ENCODE assay signal across 29 cellular contexts in genomic region chr12:107477018-107477417, GRCh38.
"Had no signal": no experiment of that assay in that cellular context is flagged by ENCODE, and none has a peak within 500 bp of the region (broad histone marks: within the 10 kb centered on the region; RNA-seq: fewer than 3 reads in every experiment).

No MANE protein-coding gene starts in this region.

- H3K4me3 Mint-ChIP-seq: stimulated activated effector memory CD8-positive, alpha-beta T cell treated with anti-CD3 and anti-CD28 coated beads, Interleukin-12 subunit alpha, Interleukin-12 subunit beta, amount 100 ng/mL, for 72 hours; stimulated activated memory B cell treated with anti-CD40 and anti-IgM and Interleukin-4, amounts not matched to agents 10 μg/mL and 1 μg/mL and 100 μg/mL, for 72 hours; stimulated activated naive B cell treated with anti-CD40 and anti-IgM and Interleukin-4, amounts not matched to agents 10 μg/mL and 1 μg/mL and 100 μg/mL, for 72 hours; stimulated activated naive CD8-positive, alpha-beta T cell treated with anti-CD3 and anti-CD28 coated beads, Interleukin-15, amount 100 ng/mL, for 72 hours; stimulated activated naive CD8-positive, alpha-beta T cell treated with anti-CD3 and anti-CD28 coated beads, Interleukin-15, Interleukin-2, amounts not matched to agents 100 ng/mL and 50 ng/mL, for 24 hours; type B pancreatic cell had no signal

- H3K4me1 ChIP-seq: stomach, testis, tibial artery, tibial nerve, transverse colon, upper lobe of left lung, upper lobe of right lung, uterus, vagina had no signal

- ATAC-seq: stimulated activated effector memory CD8-positive, alpha-beta T cell treated with anti-CD3 and anti-CD28 coated beads, Interleukin-12 subunit alpha, Interleukin-12 subunit beta, amount 100 ng/mL, for 72 hours; stimulated activated memory B cell treated with anti-CD40 and anti-IgM and Interleukin-4, amounts not matched to agents 10 μg/mL and 1 μg/mL and 100 μg/mL, for 72 hours; stimulated activated naive B cell treated with anti-CD40 and anti-IgM and Interleukin-4, amounts not matched to agents 10 μg/mL and 1 μg/mL and 100 μg/mL, for 72 hours; stimulated activated naive CD8-positive, alpha-beta T cell treated with anti-CD3 and anti-CD28 coated beads, Interleukin-15, amount 100 ng/mL, for 72 hours; stimulated activated naive CD8-positive, alpha-beta T cell treated with anti-CD3 and anti-CD28 coated beads, Interleukin-15, Interleukin-2, amounts not matched to agents 100 U/mL and 50 U/mL, for 24 hours; upper lobe of right lung had no signal

- DNase-seq: stimulated activated CD4-positive, alpha-beta T cell treated with anti-CD3 and anti-CD28 coated beads, Interleukin-2, amount 100 ng/mL, for 48 hours; stimulated activated CD4-positive, alpha-beta T cell treated with anti-CD3 and anti-CD28 coated beads, Interleukin-4, amount 100 ng/mL, for 1 hour; stimulated activated CD4-positive, alpha-beta T cell treated with anti-CD3 and anti-CD28 coated beads, Interleukin-4, amount 100 ng/mL, for 24 hours; stimulated activated CD4-positive, alpha-beta T cell treated with anti-CD3 and anti-CD28 coated beads, Interleukin-4, amount 100 ng/mL, for 4 hours; stimulated activated CD8-positive, alpha-beta memory T cell treated with anti-CD3 and anti-CD28 coated beads, Interleukin-4, amount 100 ng/mL, for 48 hours; stimulated activated naive B cell treated with anti-CD40 and anti-IgM and Interleukin-4, amounts not matched to agents 10 μg/mL and 1 μg/mL and 100 μg/mL, for 72 hours; stimulated activated naive CD4-positive, alpha-beta T cell; stimulated activated naive CD4-positive, alpha-beta T cell treated with Interleukin-2 at 50 U/mL for 16 hours; stimulated activated naive CD8-positive, alpha-beta T cell treated with anti-CD3 and anti-CD28 coated beads, Interleukin-15, amount 100 ng/mL, for 72 hours; stimulated activated naive CD8-positive, alpha-beta T cell treated with anti-CD3 and anti-CD28 coated beads, Interleukin-15, Interleukin-2, amounts not matched to agents 100 U/mL and 50 U/mL, for 24 hours; stomach; substantia nigra; testis; thyroid gland; tibial artery; transverse colon; trophoblast cell; upper lobe of left lung; upper lobe of right lung; uterus had no signal

- FAIRE-seq: urothelium cell line had no signal

- H3K27me3 ChIP-seq: suprapubic skin, testis, thyroid gland, tibial nerve, transverse colon, upper lobe of left lung, upper lobe of right lung, uterus, vagina had no signal

- H3K9me3 ChIP-seq: stomach, suprapubic skin, testis, thoracic aorta, thyroid gland, tibial artery, tibial nerve, transverse colon, upper lobe of left lung, upper lobe of right lung, uterus, vagina had no signal

- H3K4me3 ChIP-seq: stomach, suprapubic skin, testis, thoracic aorta, thyroid gland, tibial artery, tibial nerve, transverse colon, upper lobe of left lung, upper lobe of right lung, uterus, vagina had no signal

- H3K36me3 Mint-ChIP-seq: stimulated activated effector memory CD8-positive, alpha-beta T cell treated with anti-CD3 and anti-CD28 coated beads, Interleukin-12 subunit alpha, Interleukin-12 subunit beta, amount 100 ng/mL, for 72 hours; stimulated activated memory B cell treated with anti-CD40 and anti-IgM and Interleukin-4, amounts not matched to agents 10 μg/mL and 1 μg/mL and 100 μg/mL, for 72 hours; stimulated activated naive B cell treated with anti-CD40 and anti-IgM and Interleukin-4, amounts not matched to agents 10 μg/mL and 1 μg/mL and 100 μg/mL, for 72 hours; type B pancreatic cell had no signal

- H3K27ac Mint-ChIP-seq: stimulated activated effector memory CD8-positive, alpha-beta T cell treated with anti-CD3 and anti-CD28 coated beads, Interleukin-12 subunit alpha, Interleukin-12 subunit beta, amount 100 ng/mL, for 72 hours; stimulated activated memory B cell treated with anti-CD40 and anti-IgM and Interleukin-4, amounts not matched to agents 10 μg/mL and 1 μg/mL and 100 μg/mL, for 72 hours; stimulated activated naive B cell treated with anti-CD40 and anti-IgM and Interleukin-4, amounts not matched to agents 10 μg/mL and 1 μg/mL and 100 μg/mL, for 72 hours; stimulated activated naive CD8-positive, alpha-beta T cell treated with anti-CD3 and anti-CD28 coated beads, Interleukin-15, amount 100 ng/mL, for 72 hours; stimulated activated naive CD8-positive, alpha-beta T cell treated with anti-CD3 and anti-CD28 coated beads, Interleukin-15, Interleukin-2, amounts not matched to agents 100 ng/mL and 50 ng/mL, for 24 hours; type B pancreatic cell had no signal

- H3K36me3 ChIP-seq: stomach, suprapubic skin, thoracic aorta, thyroid gland, tibial artery, tibial nerve, transverse colon, upper lobe of left lung, upper lobe of right lung, uterus, vagina had no signal

- H3K27ac ChIP-seq: stomach, suprapubic skin, testis, thoracic aorta, tibial artery, tibial nerve, transverse colon, upper lobe of left lung, upper lobe of right lung, uterus, vagina had no signal

- H3K9me3 Mint-ChIP-seq: stimulated activated effector memory CD8-positive, alpha-beta T cell treated with anti-CD3 and anti-CD28 coated beads, Interleukin-12 subunit alpha, Interleukin-12 subunit beta, amount 100 ng/mL, for 72 hours; stimulated activated memory B cell treated with anti-CD40 and anti-IgM and Interleukin-4, amounts not matched to agents 10 μg/mL and 1 μg/mL and 100 μg/mL, for 72 hours; stimulated activated naive B cell treated with anti-CD40 and anti-IgM and Interleukin-4, amounts not matched to agents 10 μg/mL and 1 μg/mL and 100 μg/mL, for 72 hours; stimulated activated naive CD8-positive, alpha-beta T cell treated with anti-CD3 and anti-CD28 coated beads, Interleukin-15, amount 100 ng/mL, for 72 hours; stimulated activated naive CD8-positive, alpha-beta T cell treated with anti-CD3 and anti-CD28 coated beads, Interleukin-15, Interleukin-2, amounts not matched to agents 100 ng/mL and 50 ng/mL, for 24 hours; type B pancreatic cell had no signal

- H3K27me3 Mint-ChIP-seq: stimulated activated memory B cell treated with anti-CD40 and anti-IgM and Interleukin-4, amounts not matched to agents 10 μg/mL and 1 μg/mL and 100 μg/mL, for 72 hours; stimulated activated naive B cell treated with anti-CD40 and anti-IgM and Interleukin-4, amounts not matched to agents 10 μg/mL and 1 μg/mL and 100 μg/mL, for 72 hours; stimulated activated naive CD8-positive, alpha-beta T cell treated with anti-CD3 and anti-CD28 coated beads, Interleukin-15, amount 100 ng/mL, for 72 hours; stimulated activated naive CD8-positive, alpha-beta T cell treated with anti-CD3 and anti-CD28 coated beads, Interleukin-15, Interleukin-2, amounts not matched to agents 100 ng/mL and 50 ng/mL, for 24 hours; type B pancreatic cell had no signal
